In the genomic region with DNA sequence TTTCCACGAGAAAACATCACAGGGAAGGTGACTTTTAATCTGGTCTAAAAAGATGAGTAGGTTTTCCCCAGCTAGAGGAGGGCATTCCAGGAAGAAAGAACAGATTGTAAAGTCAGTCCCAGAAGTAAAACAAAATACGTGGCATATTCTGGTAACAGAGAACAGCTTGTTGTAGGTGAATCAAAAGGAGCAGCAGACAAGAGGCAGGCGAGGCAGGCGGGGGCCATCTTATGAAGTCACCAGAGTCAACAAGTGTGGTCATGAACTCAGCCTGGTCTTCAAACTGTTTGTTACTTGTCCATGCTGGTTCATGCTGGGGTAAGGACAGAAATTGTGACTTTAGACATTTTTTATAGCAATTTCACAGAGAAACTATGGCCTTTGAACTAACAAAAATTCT, we compare ENCODE assay signal across 10 cellular contexts. TPM values are rescaled to one million over a fixed set of nuclear protein-coding genes. Genes with fewer than 3 reads are reported as not detected.
DNase-seq lines count a peak whose midpoint lies in the region; ATAC-seq and TF ChIP-seq lines count a peak whose summit lies in the region.
"Had no signal": no experiment of that assay in that cellular context is flagged by ENCODE, and none has a peak within 500 bp of the region (broad histone marks: within the 10 kb centered on the region; RNA-seq: fewer than 3 reads in every experiment).

No MANE protein-coding gene starts in this region.

- H2AFZ ChIP-seq in SK-N-SH (ENCODE audit: low read depth), result peak overlapping the region; percentile 61

- TF ChIP-seq RAD21 in SK-N-SH (IDR thresholded peaks at IDR 0.05; ENCODE audit: low read length), result no peak

- peak overlapping the region; percentile 57 for H3K9ac ChIP-seq in SK-N-SH

- H3K4me1 ChIP-seq in SK-N-SH (ENCODE audit: control insufficient read depth in 1 of 2, insufficient read depth in 2 of 2, low read depth in 1 of 2, low read length in 1 of 2) (peaks cover 40 to 45% of the 10 kb centered on the region in 2 experiments), body of pancreas (peaks cover 11% of the 10 kb centered on the region)
- no peaks in the 10 kb centered on the region for H3K4me1 ChIP-seq in effector memory CD4-positive, alpha-beta T cell (ENCODE audit: control insufficient read depth, insufficient read depth, low read length, poor library complexity, severe bottlenecking)

- 54% methylated on average over 4 of the region's 4 CpGs for WGBS in SK-N-SH (ENCODE audit: low lambda C conversion rate)
- 70 to 85% methylated on average over 4 of the region's 4 CpGs for WGBS in body of pancreas, 2 donors

- intact Hi-C loops in body of pancreas (cut with DNase I), result no loop called here

- no peak overlapping the region for H3K4me3 ChIP-seq in SK-N-SH (ENCODE audit: low read depth in 2 of 2, low read length in 1 of 2)
- no peak overlapping the region for H3K4me3 ChIP-seq in body of pancreas
- no peak overlapping the region for H3K4me3 ChIP-seq in effector memory CD4-positive, alpha-beta T cell (ENCODE audit: insufficient read depth, low read depth, low read length, poor library complexity, severe bottlenecking)
- H3K4me3 ChIP-seq: spleen had no signal

- no peaks in the 10 kb centered on the region for H3K36me3 ChIP-seq in SK-N-SH (replicated peaks in 1 of 2; ENCODE audit: control insufficient read depth in 1 of 2, insufficient read depth in 2 of 2, low read length in 1 of 2)
- H3K36me3 ChIP-seq in body of pancreas (replicated peaks in 1 of 2; ENCODE audit: insufficient read depth in 1 of 2, low read depth in 2 of 2), result peaks cover 0 to 3% of the 10 kb centered on the region in 2 donors
- peaks cover 6% of the 10 kb centered on the region for H3K36me3 ChIP-seq in effector memory CD4-positive, alpha-beta T cell (ENCODE audit: control insufficient read depth, insufficient read depth, low read length)

- H4K20me1 ChIP-seq in SK-N-SH (ENCODE audit: insufficient read depth), result no peaks in the 10 kb centered on the region

- TF ChIP-seq POLR2A in body of pancreas (IDR thresholded peaks at IDR 0.05), result no peak

- CTCF ChIA-PET in SK-N-SH (lab: Yijun Ruan, JAX), result interaction anchor here (1.4 kb wide), 1 partner anchor 14 kb away, joined by 3 read pairs; no protein-coding TSS in a partner anchor

- no peaks in the 10 kb centered on the region for H3K9me2 ChIP-seq in SK-N-SH

- no peaks in the 10 kb centered on the region for H3K79me2 ChIP-seq in SK-N-SH (ENCODE audit: insufficient read depth)

- no peaks in the 10 kb centered on the region for H3K27me3 ChIP-seq in SK-N-SH (ENCODE audit: insufficient read depth)
- no peaks in the 10 kb centered on the region for H3K27me3 ChIP-seq in body of pancreas
- H3K27me3 ChIP-seq in effector memory CD4-positive, alpha-beta T cell (replicated peaks; ENCODE audit: control insufficient read depth, insufficient read depth, low read length, poor library complexity, severe bottlenecking), result no peaks in the 10 kb centered on the region
- H3K27me3 ChIP-seq: spleen had no signal

- H3F3A ChIP-seq in SK-N-SH (replicated peaks; ENCODE audit: insufficient read depth), result peaks cover 30% of the 10 kb centered on the region

- no peak for ATAC-seq in body of pancreas

- H3K27ac ChIP-seq in SK-N-SH (ENCODE audit: low read depth in 2 of 2, low read length in 1 of 2) (peak overlapping the region; percentile 93 to 98), body of pancreas (no peak overlapping the region)
- H3K27ac ChIP-seq in effector memory CD4-positive, alpha-beta T cell (ENCODE audit: insufficient read depth, low read length, poor library complexity, severe bottlenecking), result no peak overlapping the region
- H3K27ac ChIP-seq: C4-2B had no signal

- TF ChIP-seq CTCF in SK-N-SH (IDR thresholded peaks at IDR 0.05) (no peak), body of pancreas (IDR thresholded peaks at IDR 0.05) (no peak)

- POLR2A ChIA-PET in SK-N-SH (lab: Yijun Ruan, JAX), result interaction anchor here (2.5 kb wide), 1 partner anchor 165 kb away, joined by 21 read pairs; the partner anchor contains the start of gene TIMMDC1

- no peak for TF ChIP-seq EP300 in SK-N-SH (IDR thresholded peaks at IDR 0.05; ENCODE audit: borderline replicate concordance in 1 of 2, low read depth in 1 of 2, low read length in 1 of 2)

- DNase-seq in EH (ENCODE audit: low read depth) (peak; percentile 55), SK-N-SH (no peak), myocyte (ENCODE audit: low read depth) (peak; percentile 32), body of pancreas (no peak), NCI-H2107 treated with DMSO at 0.1 percent for 48 hours (lab: John Stamatoyannopoulos, UW; ENCODE audit: unreplicated experiment) (no peak)
- DNase-seq in effector memory CD4-positive, alpha-beta T cell, result no peak
- DNase-seq: anterior cingulate cortex, NCI-H446, spleen had no signal

- peak overlapping the region; percentile 68 for H3K4me2 ChIP-seq in SK-N-SH

- H3K9me3 ChIP-seq in SK-N-SH (no peaks in the 10 kb centered on the region), body of pancreas (no peaks in the 10 kb centered on the region)
- H3K9me3 ChIP-seq in effector memory CD4-positive, alpha-beta T cell (ENCODE audit: control insufficient read depth, low read length), result no peaks in the 10 kb centered on the region
- H3K9me3 ChIP-seq: spleen had no signal

TF ChIP-seq in SK-N-SH, 30 proteins besides CTCF, POLR2A, EP300 and RAD21:
- TF ChIP-seq, protein P1, sequence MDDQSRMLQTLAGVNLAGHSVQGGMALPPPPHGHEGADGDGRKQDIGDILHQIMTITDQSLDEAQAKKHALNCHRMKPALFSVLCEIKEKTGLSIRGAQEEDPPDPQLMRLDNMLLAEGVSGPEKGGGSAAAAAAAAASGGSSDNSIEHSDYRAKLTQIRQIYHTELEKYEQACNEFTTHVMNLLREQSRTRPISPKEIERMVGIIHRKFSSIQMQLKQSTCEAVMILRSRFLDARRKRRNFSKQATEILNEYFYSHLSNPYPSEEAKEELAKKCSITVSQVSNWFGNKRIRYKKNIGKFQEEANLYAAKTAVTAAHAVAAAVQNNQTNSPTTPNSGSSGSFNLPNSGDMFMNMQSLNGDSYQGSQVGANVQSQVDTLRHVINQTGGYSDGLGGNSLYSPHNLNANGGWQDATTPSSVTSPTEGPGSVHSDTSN (IDR thresholded peaks at IDR 0.05), result no peak
- TF ChIP-seq GABPA (IDR thresholded peaks at IDR 0.05; ENCODE audit: low read depth) (no peak), SMC3 (IDR thresholded peaks at IDR 0.05; ENCODE audit: low read depth, low read length) (no peak), JUND (IDR thresholded peaks at IDR 0.05) (no peak), RXRA (IDR thresholded peaks at IDR 0.05; ENCODE audit: borderline replicate concordance, low read depth) (no peak), EZH2phosphoT487 (IDR thresholded peaks at IDR 0.05; ENCODE audit: borderline replicate concordance, low read depth) (no peak), CHD2 (IDR thresholded peaks at IDR 0.05; ENCODE audit: low read length, partially characterized antibody) (no peak), USF1 (IDR thresholded peaks at IDR 0.05; ENCODE audit: borderline replicate concordance, low read depth) (no peak), YY1 (IDR thresholded peaks at IDR 0.05; ENCODE audit: low read depth) (no peak), SIN3A (IDR thresholded peaks at IDR 0.05; ENCODE audit: borderline replicate concordance, low read depth, low read length) (no peak), TEAD4 (IDR thresholded peaks at IDR 0.05; ENCODE audit: borderline replicate concordance, insufficient read depth) (no peak)
TF ChIP-seq in SK-N-SH: peak in this region for 0.

RNA-seq across cellular contexts. Expression of gene POPDC2, which starts 4.0 kb away (rescaled TPM):
- 19.9 and 38.8 TPM in 2 replicates for polyA plus RNA-seq in SK-N-SH (2012; rRNA removed)
- 21.0 and 24.0 TPM in 2 replicates for polyA plus RNA-seq in SK-N-SH (2012; cell fraction: cytosol; rRNA removed)
- 45.1 and 48.3 TPM in 2 replicates for polyA plus RNA-seq in SK-N-SH (2012; cell fraction: nucleus; rRNA removed)
- 3.5 and 4.2 TPM in 2 replicates for total RNA-seq in myocyte
- polyA plus RNA-seq in myocyte (2012), result 8.4 TPM
- under 1 TPM; 0.78 to 0.99 TPM for total RNA-seq in body of pancreas

RNA-seq across cellular contexts. Expression of gene COX17, which starts 12.8 kb away (rescaled TPM):
- polyA plus RNA-seq in SK-N-SH (2012; rRNA removed), result 15.1 and 21.5 TPM in 2 replicates
- 19.7 and 24.6 TPM in 2 replicates for polyA plus RNA-seq in SK-N-SH (2012; cell fraction: cytosol; rRNA removed)
- polyA plus RNA-seq in SK-N-SH (2012; cell fraction: nucleus; rRNA removed), result 3.6 and 8.3 TPM in 2 replicates
- total RNA-seq in myocyte, result 48.2 and 62.2 TPM in 2 replicates
- polyA plus RNA-seq in myocyte (2012), result 119 TPM
- total RNA-seq in body of pancreas, result 10 to 100 TPM; 13.8 to 29.6 TPM

RNA-seq across cellular contexts. Expression of gene CFAP91, which starts 38.5 kb away (rescaled TPM):
- 3.7 and 6.3 TPM in 2 replicates for polyA plus RNA-seq in SK-N-SH (2012; rRNA removed)
- polyA plus RNA-seq in SK-N-SH (2012; cell fraction: cytosol; rRNA removed), result 2.6 and 3.4 TPM in 2 replicates
- 18.0 and 29.7 TPM in 2 replicates for polyA plus RNA-seq in SK-N-SH (2012; cell fraction: nucleus; rRNA removed)
- total RNA-seq in myocyte (0.45 and 0.78 TPM in 2 replicates), body of pancreas (10 to 100 TPM; 21.5 to 47.8 TPM)
- 0.45 TPM for polyA plus RNA-seq in myocyte (2012)

Comparison
In these comparisons a context has a peak if more than half of its experiments do, and no peak if none do; other contexts are left out.
1. DNase-seq: peak in EH (single experiment) and myocyte (single experiment); none in SK-N-SH (single experiment), body of pancreas (0 of 4), effector memory CD4-positive, alpha-beta T cell (0 of 3) and NCI-H2107 treated with DMSO at 0.1 percent for 48 hours (single experiment).
2. H3K27ac ChIP-seq: peak in SK-N-SH (2 of 2); none in body of pancreas (0 of 4) and effector memory CD4-positive, alpha-beta T cell (single experiment).
3. RNA of gene CFAP91, which starts 38.5 kb away (total RNA-seq): 21.5 to 47.8 TPM in body of pancreas; 0.45 to 0.78 TPM in myocyte; every median in the first group is over 10 times any median in the second.